Comparison of ENCODE assay signal across 1 cellular context in genomic region chr1:115436596-115436995, GRCh38.
TF ChIP-seq lines count a peak whose summit lies in the region.

No MANE protein-coding gene starts in this region.

TF ChIP-seq in SK-N-SH treated with all-trans-retinoic acid at 6 μM for 48 hours, 23 proteins besides CTCF, POLR2A, EP300 and RAD21 (continued from another document):
- no peak for TF ChIP-seq TOX (CRISPR knock-in tag; IDR thresholded peaks at IDR 0.05; ENCODE audit: borderline replicate concordance)
- TF ChIP-seq ZNF70 (CRISPR knock-in tag; IDR thresholded peaks at IDR 0.05), result no peak
- no peak for TF ChIP-seq CSRNP3 (CRISPR knock-in tag; IDR thresholded peaks at IDR 0.05)
- TF ChIP-seq ZNF8 (CRISPR knock-in tag; IDR thresholded peaks at IDR 0.05), result no peak
- TF ChIP-seq RARB (CRISPR knock-in tag; IDR thresholded peaks at IDR 0.05), result no peak
- no peak for TF ChIP-seq SNAI2 (CRISPR knock-in tag; IDR thresholded peaks at IDR 0.05)
- no peak for TF ChIP-seq CSDC2 (CRISPR knock-in tag; IDR thresholded peaks at IDR 0.05)
- TF ChIP-seq PPARA (CRISPR knock-in tag; IDR thresholded peaks at IDR 0.05; ENCODE audit: borderline replicate concordance), result no peak
TF ChIP-seq in SK-N-SH treated with all-trans-retinoic acid at 6 μM for 48 hours: peak in this region for 0.
